ENCODE assay signal across 9 cellular contexts in genomic region chr3:177615015-177615414, GRCh38.
DNase-seq lines count a peak whose midpoint lies in the region; ATAC-seq and TF ChIP-seq lines count a peak whose summit lies in the region.
"Had no signal": no experiment of that assay in that cellular context is flagged by ENCODE, and none has a peak within 500 bp of the region (broad histone marks: within the 10 kb centered on the region; RNA-seq: fewer than 3 reads in every experiment).

No MANE protein-coding gene starts in this region.

- no peak overlapping the region for H3K4me3 ChIP-seq in left ventricle myocardium inferior
- H3K4me3 ChIP-seq in tibial artery, result no peak overlapping the region

- intact Hi-C loops in left ventricle myocardium inferior (cut with micrococcal nuclease) (no loop called here), tibial artery (cut with DNase I; ENCODE audit: low total_unique reads) (no loop called here)

- H3K27me3 ChIP-seq in left ventricle myocardium inferior (ENCODE audit: low read depth) (no peaks in the 10 kb centered on the region), tibial artery (no peaks in the 10 kb centered on the region)

- no peak for ATAC-seq in SK-N-SH treated with all-trans-retinoic acid at 6 μM for 48 hours
- ATAC-seq in GM19395 (IDR thresholded peaks at IDR 0.05; ENCODE audit: unreplicated experiment), result no peak
- ATAC-seq in GM21447 (IDR thresholded peaks at IDR 0.05; ENCODE audit: unreplicated experiment), result no peak
- ATAC-seq in HG02973 (IDR thresholded peaks at IDR 0.05; ENCODE audit: unreplicated experiment), result no peak

- peak; percentile 34 for DNase-seq in DMS 273 (lab: John Stamatoyannopoulos, UW; ENCODE audit: unreplicated experiment)
- no peak for DNase-seq in DMS 273 treated with DMSO at 0.1 percent for 48 hours (lab: John Stamatoyannopoulos, UW)
- DNase-seq in left ventricle myocardium inferior, result peak; percentile 81
- DNase-seq in tibial artery, result peak; percentile 73 to 74

- no peak for TF ChIP-seq CTCF in left ventricle myocardium inferior (IDR thresholded peaks at IDR 0.05; ENCODE audit: borderline replicate concordance)
- TF ChIP-seq CTCF in tibial artery (IDR thresholded peaks at IDR 0.05), result no peak

- H3K9me3 ChIP-seq in left ventricle myocardium inferior (replicated peaks) (no peaks in the 10 kb centered on the region), tibial artery (no peaks in the 10 kb centered on the region)

- H3K4me1 ChIP-seq in left ventricle myocardium inferior (peaks cover 41% of the 10 kb centered on the region), tibial artery (peaks cover 0 to 26% (median 15%) of the 10 kb centered on the region in 4 donors)

- H3K36me3 ChIP-seq in left ventricle myocardium inferior (no peaks in the 10 kb centered on the region), tibial artery (no peaks in the 10 kb centered on the region)

- H3K27ac ChIP-seq in left ventricle myocardium inferior (replicated peaks), result peak overlapping the region; percentile 21
- H3K27ac ChIP-seq in tibial artery, result no peak overlapping the region
- H3K27ac ChIP-seq: 22Rv1 had no signal

TF ChIP-seq in SK-N-SH treated with all-trans-retinoic acid at 6 μM for 48 hours, 23 proteins besides CTCF, POLR2A, EP300 and RAD21:
- TF ChIP-seq TOX (CRISPR knock-in tag; IDR thresholded peaks at IDR 0.05; ENCODE audit: borderline replicate concordance) (no peak), RARB (CRISPR knock-in tag; IDR thresholded peaks at IDR 0.05) (no peak), TCF4 (CRISPR knock-in tag; IDR thresholded peaks at IDR 0.05; ENCODE audit: borderline replicate concordance) (no peak), OSR1 (CRISPR knock-in tag; IDR thresholded peaks at IDR 0.05) (no peak), ZFP3 (CRISPR knock-in tag; IDR thresholded peaks at IDR 0.05) (peak; percentile 60; the same call in 1 of the 2 replicates), CSRNP3 (CRISPR knock-in tag; IDR thresholded peaks at IDR 0.05) (no peak), SNAI2 (CRISPR knock-in tag; IDR thresholded peaks at IDR 0.05) (no peak), PATZ1 (CRISPR knock-in tag; IDR thresholded peaks at IDR 0.05; ENCODE audit: borderline replicate concordance) (peak; percentile 42; the same call in 1 of the 2 replicates), ZC3H10 (CRISPR knock-in tag; IDR thresholded peaks at IDR 0.05) (no peak), ZNF8 (CRISPR knock-in tag; IDR thresholded peaks at IDR 0.05) (no peak), ISL1 (CRISPR knock-in tag; IDR thresholded peaks at IDR 0.05) (peak; percentile 62), TSHZ2 (CRISPR knock-in tag; IDR thresholded peaks at IDR 0.05) (no peak), PPARA (CRISPR knock-in tag; IDR thresholded peaks at IDR 0.05; ENCODE audit: borderline replicate concordance) (no peak), CSDC2 (CRISPR knock-in tag; IDR thresholded peaks at IDR 0.05) (no peak), CREB5 (CRISPR knock-in tag; IDR thresholded peaks at IDR 0.05; ENCODE audit: low read depth) (no peak), ZNF565 (CRISPR knock-in tag; conservative IDR thresholded peaks at IDR 0.05; ENCODE audit: low read depth) (no peak), BACH2 (CRISPR knock-in tag; IDR thresholded peaks at IDR 0.05; ENCODE audit: borderline replicate concordance) (no peak), GLIS3 (CRISPR knock-in tag; IDR thresholded peaks at IDR 0.05) (no peak), ZNF70 (CRISPR knock-in tag; IDR thresholded peaks at IDR 0.05) (no peak), ZFP30 (CRISPR knock-in tag; IDR thresholded peaks at IDR 0.05) (no peak), ESRRG (CRISPR knock-in tag; IDR thresholded peaks at IDR 0.05) (no peak)
